ENCODE assay signal across 22 cellular contexts in the genomic region with DNA sequence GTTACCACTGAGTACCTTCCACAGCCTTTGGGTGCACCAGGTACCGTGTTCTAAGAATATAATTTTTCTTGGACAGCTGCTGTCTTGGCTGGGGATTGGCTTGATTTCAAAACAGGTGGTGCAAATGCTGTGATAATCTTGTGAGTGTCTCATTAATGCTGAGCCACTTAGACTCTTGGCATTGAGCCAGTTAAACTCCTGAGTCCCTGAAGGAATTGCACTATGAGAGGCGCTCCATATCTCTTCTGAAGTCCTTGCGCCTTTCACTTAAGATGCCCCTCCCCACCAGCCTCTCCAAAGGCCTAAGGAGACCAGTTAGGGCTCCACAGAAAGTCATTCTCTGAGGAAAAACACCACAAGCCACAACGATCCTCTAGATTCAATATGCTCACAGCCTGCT. TPM values are rescaled to one million over a fixed set of nuclear protein-coding genes. Genes with fewer than 3 reads are reported as not detected.
DNase-seq lines count a peak whose midpoint lies in the region; TF ChIP-seq lines count a peak whose summit lies in the region.
"Had no signal": no experiment of that assay in that cellular context is flagged by ENCODE, and none has a peak within 500 bp of the region (broad histone marks: within the 10 kb centered on the region; RNA-seq: fewer than 3 reads in every experiment).

No MANE protein-coding gene starts in this region.

- H3K36me3 ChIP-seq in hepatocyte (replicated peaks; ENCODE audit: insufficient read depth, low read depth) (no peaks in the 10 kb centered on the region), thyroid gland (no peaks in the 10 kb centered on the region)

- no peaks in the 10 kb centered on the region for H3K9me3 ChIP-seq in hepatocyte (ENCODE audit: low read depth)
- no peaks in the 10 kb centered on the region for H3K9me3 ChIP-seq in thyroid gland
- H3K9me3 ChIP-seq: left ventricle myocardium inferior had no signal

- no peak for TF ChIP-seq POLR2A in thyroid gland (IDR thresholded peaks at IDR 0.05)

- no peak for TF ChIP-seq CTCF in hepatocyte (IDR thresholded peaks at IDR 0.05; ENCODE audit: poor library complexity)
- TF ChIP-seq CTCF in thyroid gland (IDR thresholded peaks at IDR 0.05), result no peak

- peak; percentile 36 for DNase-seq in NCI-H2107 treated with DMSO at 0.1 percent for 48 hours (lab: John Stamatoyannopoulos, UW; ENCODE audit: unreplicated experiment)
- no peak for DNase-seq in NCI-H2107 (lab: John Stamatoyannopoulos, UW)
- peak; percentile 95 for DNase-seq in NCI-H82 treated with DMSO at 0.1 percent for 48 hours (lab: John Stamatoyannopoulos, UW; ENCODE audit: unreplicated experiment)
- DNase-seq in hepatocyte (ENCODE audit: low spot score), result peak; percentile 39
- DNase-seq in thyroid gland, result peak; percentile 27 to 38
- no peak for DNase-seq in effector CD8-positive, alpha-beta T cell (lab: John Stamatoyannopoulos, UW)
- DNase-seq in NOMO-1 treated with dmso at 0.1 percent for 144 hours (lab: John Stamatoyannopoulos, UW; ENCODE audit: unreplicated experiment), result no peak
- DNase-seq in A172 (ENCODE audit: low spot score), result no peak
- DNase-seq: activated CD4-positive, alpha-beta T cell treated with anti-CD3 and anti-CD28 coated beads, Interleukin-2, amount 10 ng/mL, durations not matched to agents 7 days and 5 days; activated CD8-positive, alpha-beta memory T cell treated with anti-CD3 and anti-CD28 coated beads, Interleukin-2, amount 50 U/mL, for 4 hours; activated effector memory CD4-positive, alpha-beta T cell treated with anti-CD3 and anti-CD28 coated beads, Interleukin-2, amount 50 U/mL, for 16 hours; Calu3; dermis blood vessel endothelial cell; immature natural killer cell; left ventricle myocardium inferior; MM.1S; NCI-H2029; NCI-H748 treated with DMSO at 0.1 percent for 48 hours; occipital lobe; retina had no signal

- intact Hi-C loops in thyroid gland (cut with DNase I), result loop anchor here (10.0 kb wide), 1 partner anchor 55 kb away; a partner anchor contains a TSS

- no peak overlapping the region for H2AFZ ChIP-seq in hepatocyte

- H3K4me1 ChIP-seq in hepatocyte (ENCODE audit: insufficient read depth) (peaks cover 3% of the 10 kb centered on the region), thyroid gland (peaks cover 23 to 26% of the 10 kb centered on the region in 2 donors)

- H3K4me2 ChIP-seq in hepatocyte, result no peak overlapping the region
- H3K4me2 ChIP-seq: BLaER1 had no signal

- H3K27me3 ChIP-seq in hepatocyte, result no peaks in the 10 kb centered on the region
- no peaks in the 10 kb centered on the region for H3K27me3 ChIP-seq in thyroid gland
- H3K27me3 ChIP-seq: BLaER1 had no signal

- peaks cover 14% of the 10 kb centered on the region for H3K79me2 ChIP-seq in hepatocyte

- H3K27ac ChIP-seq in hepatocyte (peak overlapping the region; percentile 58), thyroid gland (peak overlapping the region in 1 of 3 donors; percentile 18)
- H3K27ac ChIP-seq: BLaER1, left ventricle myocardium inferior had no signal

- H3K4me3 ChIP-seq in hepatocyte (no peak overlapping the region), thyroid gland (replicated peaks in 1 of 3) (no peak overlapping the region)
- H3K4me3 ChIP-seq: BLaER1, GM12878, left ventricle myocardium inferior had no signal

- WGBS in hepatocyte (ENCODE audit: low lambda C conversion rate, missing lambda C conversion rate), result 83% methylated on average over 4 of the region's 4 CpGs
- WGBS in thyroid gland, 2 donors, result 43 to 50% methylated on average over 4 of the region's 4 CpGs

- no peaks in the 10 kb centered on the region for H4K20me1 ChIP-seq in hepatocyte (ENCODE audit: insufficient read depth, poor library complexity, severe bottlenecking)

- no peaks in the 10 kb centered on the region for H3K9me2 ChIP-seq in hepatocyte (replicated peaks; ENCODE audit: insufficient read depth)

RNA-seq across cellular contexts. Expression of a gene that starts 51.0 kb away (rescaled TPM):
- 69.8 and 79.8 TPM in 2 replicates for total RNA-seq in hepatocyte
- 19.7 and 21.5 TPM in 2 replicates for polyA plus RNA-seq in hepatocyte
- 10 to 100 TPM; 36.3 to 89.9 (median 64.9) TPM for total RNA-seq in thyroid gland
- 53.5 and 60.6 TPM in 2 replicates for total RNA-seq in A172 (2014; rRNA removed; shearing (Covaris generic))

Comparison
In these comparisons a context has a peak if more than half of its experiments do, and no peak if none do; other contexts are left out.
1. DNase-seq: peak in NCI-H2107 treated with DMSO at 0.1 percent for 48 hours (single experiment), NCI-H82 treated with DMSO at 0.1 percent for 48 hours (single experiment), hepatocyte (single experiment) and thyroid gland (2 of 2); none in NCI-H2107 (single experiment), effector CD8-positive, alpha-beta T cell (single experiment), NOMO-1 treated with dmso at 0.1 percent for 144 hours (single experiment) and A172 (single experiment).